12 cellular contexts compared by ENCODE assay signal in genomic region chr12:31895449-31896150, GRCh38.
DNase-seq lines count a peak whose midpoint lies in the region; ATAC-seq, FAIRE-seq and TF ChIP-seq lines count a peak whose summit lies in the region.
"Had no signal": no experiment of that assay in that cellular context is flagged by ENCODE, and none has a peak within 500 bp of the region (broad histone marks: within the 10 kb centered on the region; RNA-seq: fewer than 3 reads in every experiment).

No MANE protein-coding gene starts in this region.

- peaks cover 61% of the 10 kb centered on the region for H3K9me3 Mint-ChIP-seq in T-helper 1 cell treated with Interleukin-12 subunit alpha and Interleukin-12 subunit beta and Interleukin-4 antibody, amounts not matched to agents 30 μg/mL and 1 μg/mL, for 36 hours
- peaks cover 8% of the 10 kb centered on the region for H3K9me3 Mint-ChIP-seq in progenitor cell of endocrine pancreas (ENCODE audit: low read depth)

- TF ChIP-seq RAD21 in K562 (CRISPR knock-in tag; conservative IDR thresholded peaks at IDR 0.05 in 1 of 2, IDR thresholded peaks at IDR 0.05 in 1 of 2), result no peak

- H3K9me2 ChIP-seq in MM.1S (replicated peaks; ENCODE audit: insufficient read depth, low read length), result no peaks in the 10 kb centered on the region

- DNase-seq in T-helper 1 cell (no peak), MM.1S (peak; percentile 20), K562 (ENCODE audit: extremely low read depth in 1 of 4, low spot score in 3 of 4) (no peak), progenitor cell of endocrine pancreas (ENCODE audit: low spot score, unreplicated experiment) (no peak), H4 (ENCODE audit: low spot score) (no peak), NCI-H510A treated with DMSO at 0.1 percent for 48 hours (lab: John Stamatoyannopoulos, UW) (no peak)
- DNase-seq: brain microvascular endothelial cell, DMS 273 treated with DMSO at 0.1 percent for 48 hours, substantia nigra had no signal

- H3K9me3 ChIP-seq in MM.1S (replicated peaks; ENCODE audit: insufficient read depth, low read length) (peaks cover 7% of the 10 kb centered on the region; the same call in 1 of the 2 replicates), K562 (replicated peaks; ENCODE audit: control insufficient read depth, insufficient read depth, low read depth, low read length) (peaks cover 5% of the 10 kb centered on the region)

- H3K36me3 Mint-ChIP-seq in T-helper 1 cell treated with Interleukin-12 subunit alpha and Interleukin-12 subunit beta and Interleukin-4 antibody, amounts not matched to agents 30 μg/mL and 1 μg/mL, for 36 hours (ENCODE audit: low read depth), result peaks cover 66% of the 10 kb centered on the region
- peaks cover 2% of the 10 kb centered on the region for H3K36me3 Mint-ChIP-seq in progenitor cell of endocrine pancreas (ENCODE audit: insufficient read depth)

- H3K4me1 ChIP-seq in MM.1S (ENCODE audit: low read length) (peaks cover 35% of the 10 kb centered on the region), K562 (replicated peaks in 1 of 2; ENCODE audit: control insufficient read depth in 2 of 2, insufficient read depth in 2 of 2, low read length in 2 of 2) (peaks cover 19 to 21% of the 10 kb centered on the region in 2 experiments)

- no peaks in the 10 kb centered on the region for H3K79me2 ChIP-seq in MM.1S (ENCODE audit: low read length)
- H3K79me2 ChIP-seq in K562 (ENCODE audit: control insufficient read depth, insufficient read depth, low read length), result no peaks in the 10 kb centered on the region

- CTCF ChIA-PET in K562 (lab: Yijun Ruan, JAX; ENCODE audit: low intra/inter-chr PET ratio), result no interaction called here

- TF ChIP-seq EP300 in K562 (IDR thresholded peaks at IDR 0.05; ENCODE audit: low read length), result no peak

- H3K27me3 ChIP-seq in MM.1S (replicated peaks; ENCODE audit: insufficient read depth, low read length) (no peaks in the 10 kb centered on the region), K562 (ENCODE audit: control insufficient read depth in 2 of 2, insufficient read depth in 2 of 2, low read length in 2 of 2) (no peaks in the 10 kb centered on the region)
- H3K27me3 ChIP-seq: brain microvascular endothelial cell had no signal

- H2AFZ ChIP-seq in MM.1S (ENCODE audit: low read length) (no peak overlapping the region), K562 (ENCODE audit: low read depth, low read length) (0 out of 2 replicates have a peak overlapping the region, but pooled peaks have one; percentile 12)

- no peak for TF ChIP-seq CTCF in MM.1S (IDR thresholded peaks at IDR 0.05; ENCODE audit: low read length)
- no peak for TF ChIP-seq CTCF in K562 (IDR thresholded peaks at IDR 0.05 in 2 of 3, conservative IDR thresholded peaks at IDR 0.05 in 1 of 3; ENCODE audit: insufficient read depth in 2 of 3, low read depth in 1 of 3, low read length in 3 of 3)
- no peak for TF ChIP-seq CTCF in progenitor cell of endocrine pancreas (IDR thresholded peaks at IDR 0.05; ENCODE audit: unreplicated experiment)

- H4K20me1 ChIP-seq in MM.1S (ENCODE audit: insufficient read depth, low read length), result no peaks in the 10 kb centered on the region
- H4K20me1 ChIP-seq in K562 (replicated peaks; ENCODE audit: control insufficient read depth, insufficient read depth, low read length), result no peaks in the 10 kb centered on the region

- no TSS peak for BruUV-seq in K562 (replicated peaks; lab: Mats Ljungman, UMichigan)

- H3K9ac ChIP-seq in MM.1S (ENCODE audit: low read length) (peak overlapping the region; percentile 60; the same call in 1 of the 2 replicates), K562 (ENCODE audit: insufficient read depth in 1 of 2, low read depth in 2 of 2, low read length in 2 of 2) (no peak overlapping the region)

- peak overlapping the region; percentile 69 for H3K4me3 Mint-ChIP-seq in T-helper 1 cell treated with Interleukin-12 subunit alpha and Interleukin-12 subunit beta and Interleukin-4 antibody, amounts not matched to agents 30 μg/mL and 1 μg/mL, for 36 hours
- H3K4me3 Mint-ChIP-seq in progenitor cell of endocrine pancreas (ENCODE audit: low read depth), result no peak overlapping the region

- 86% methylated on average over 8 of the region's 8 CpGs for WGBS in K562 (ENCODE audit: insufficient coverage, low coverage, missing lambda C conversion rate)

- H3K4me1 Mint-ChIP-seq in T-helper 1 cell treated with Interleukin-12 subunit alpha and Interleukin-12 subunit beta and Interleukin-4 antibody, amounts not matched to agents 30 μg/mL and 1 μg/mL, for 36 hours (ENCODE audit: low read depth), result peaks cover 52% of the 10 kb centered on the region
- H3K4me1 Mint-ChIP-seq in progenitor cell of endocrine pancreas (ENCODE audit: low read depth), result peaks cover 26% of the 10 kb centered on the region

- H3K27ac ChIP-seq in MM.1S (ENCODE audit: low read length) (peak overlapping the region; percentile 99), K562 (ENCODE audit: extremely low read depth, low read depth, low read length) (no peak overlapping the region)
- H3K27ac ChIP-seq: 22Rv1, brain microvascular endothelial cell had no signal

- H3K36me3 ChIP-seq in MM.1S (replicated peaks; ENCODE audit: insufficient read depth, low read length) (no peaks in the 10 kb centered on the region; the same call in 1 of the 2 replicates), K562 (ENCODE audit: control insufficient read depth, insufficient read depth, low read length) (no peaks in the 10 kb centered on the region)
- H3K36me3 ChIP-seq: brain microvascular endothelial cell had no signal

- peak overlapping the region; percentile 73; the same call in 1 of the 2 replicates for H3K4me2 ChIP-seq in MM.1S (ENCODE audit: low read depth, low read length)
- no peak overlapping the region for H3K4me2 ChIP-seq in K562 (ENCODE audit: insufficient read depth, low read length)

- no peaks in the 10 kb centered on the region for H3K9me1 ChIP-seq in K562 (ENCODE audit: control insufficient read depth, insufficient read depth, low read length)

- in situ Hi-C loops in K562 (cut with MboI), result no loop called here

- peak overlapping the region; percentile 97 for H3K27ac Mint-ChIP-seq in T-helper 1 cell treated with Interleukin-12 subunit alpha and Interleukin-12 subunit beta and Interleukin-4 antibody, amounts not matched to agents 30 μg/mL and 1 μg/mL, for 36 hours
- H3K27ac Mint-ChIP-seq in progenitor cell of endocrine pancreas, result peak overlapping the region; percentile 63

- intact Hi-C loops in K562 (cut with micrococcal nuclease), result loop anchor here (10.0 kb wide), 1 partner anchor 211 kb away; no protein-coding TSS in a partner anchor

- H3K4me3 ChIP-seq in MM.1S (ENCODE audit: low read length), result no peak overlapping the region
- no peak overlapping the region for H3K4me3 ChIP-seq in K562

- peaks cover 26% of the 10 kb centered on the region for H3F3A ChIP-seq in MM.1S (ENCODE audit: insufficient read depth, low read length)

- POLR2A ChIA-PET in K562 (lab: Yijun Ruan, JAX), result interaction anchor here (0.7 to 1.2 kb wide), 5 partner anchors 10 to 785 kb away, joined by 3 to 4 read pairs (median 3); partner anchors contain the start of gene AMN1

- no peak for TF ChIP-seq POLR2A in K562 (conservative IDR thresholded peaks at IDR 0.05)

- FAIRE-seq in K562 (lab: Jason Lieb, UNC), result no peak

- no peak for ATAC-seq in K562
- ATAC-seq in GM21786 (IDR thresholded peaks at IDR 0.05; ENCODE audit: unreplicated experiment), result no peak

- no peaks in the 10 kb centered on the region for H3K27me3 Mint-ChIP-seq in T-helper 1 cell treated with Interleukin-12 subunit alpha and Interleukin-12 subunit beta and Interleukin-4 antibody, amounts not matched to agents 30 μg/mL and 1 μg/mL, for 36 hours (ENCODE audit: low read depth)
- H3K27me3 Mint-ChIP-seq in progenitor cell of endocrine pancreas, result no peaks in the 10 kb centered on the region

TF ChIP-seq in K562, 482 proteins besides CTCF, POLR2A, EP300 and RAD21:
- TF ChIP-seq BCL6 (CRISPR knock-in tag; IDR thresholded peaks at IDR 0.05) (no peak), BHLHE40 (IDR thresholded peaks at IDR 0.05; ENCODE audit: low read length) (no peak), GTF2F1 (IDR thresholded peaks at IDR 0.05; ENCODE audit: low read depth, low read length) (no peak), MEIS2 (IDR thresholded peaks at IDR 0.05; ENCODE audit: partially characterized antibody) (peak; percentile 36), PML (IDR thresholded peaks at IDR 0.05; ENCODE audit: low read length) (no peak)
- TF ChIP-seq, protein P1, sequence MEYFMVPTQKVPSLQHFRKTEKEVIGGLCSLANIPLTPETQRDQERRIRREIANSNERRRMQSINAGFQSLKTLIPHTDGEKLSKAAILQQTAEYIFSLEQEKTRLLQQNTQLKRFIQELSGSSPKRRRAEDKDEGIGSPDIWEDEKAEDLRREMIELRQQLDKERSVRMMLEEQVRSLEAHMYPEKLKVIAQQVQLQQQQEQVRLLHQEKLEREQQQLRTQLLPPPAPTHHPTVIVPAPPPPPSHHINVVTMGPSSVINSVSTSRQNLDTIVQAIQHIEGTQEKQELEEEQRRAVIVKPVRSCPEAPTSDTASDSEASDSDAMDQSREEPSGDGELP (CRISPR knock-in tag; IDR thresholded peaks at IDR 0.05; ENCODE audit: borderline replicate concordance), result no peak
- TF ChIP-seq, protein P2, sequence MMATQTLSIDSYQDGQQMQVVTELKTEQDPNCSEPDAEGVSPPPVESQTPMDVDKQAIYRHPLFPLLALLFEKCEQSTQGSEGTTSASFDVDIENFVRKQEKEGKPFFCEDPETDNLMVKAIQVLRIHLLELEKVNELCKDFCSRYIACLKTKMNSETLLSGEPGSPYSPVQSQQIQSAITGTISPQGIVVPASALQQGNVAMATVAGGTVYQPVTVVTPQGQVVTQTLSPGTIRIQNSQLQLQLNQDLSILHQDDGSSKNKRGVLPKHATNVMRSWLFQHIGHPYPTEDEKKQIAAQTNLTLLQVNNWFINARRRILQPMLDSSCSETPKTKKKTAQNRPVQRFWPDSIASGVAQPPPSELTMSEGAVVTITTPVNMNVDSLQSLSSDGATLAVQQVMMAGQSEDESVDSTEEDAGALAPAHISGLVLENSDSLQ (IDR thresholded peaks at IDR 0.05), result 0 out of 2 replicates have a peak, but pooled peaks have one; percentile 17
